21 cellular contexts compared by ENCODE assay signal in the genomic region with DNA sequence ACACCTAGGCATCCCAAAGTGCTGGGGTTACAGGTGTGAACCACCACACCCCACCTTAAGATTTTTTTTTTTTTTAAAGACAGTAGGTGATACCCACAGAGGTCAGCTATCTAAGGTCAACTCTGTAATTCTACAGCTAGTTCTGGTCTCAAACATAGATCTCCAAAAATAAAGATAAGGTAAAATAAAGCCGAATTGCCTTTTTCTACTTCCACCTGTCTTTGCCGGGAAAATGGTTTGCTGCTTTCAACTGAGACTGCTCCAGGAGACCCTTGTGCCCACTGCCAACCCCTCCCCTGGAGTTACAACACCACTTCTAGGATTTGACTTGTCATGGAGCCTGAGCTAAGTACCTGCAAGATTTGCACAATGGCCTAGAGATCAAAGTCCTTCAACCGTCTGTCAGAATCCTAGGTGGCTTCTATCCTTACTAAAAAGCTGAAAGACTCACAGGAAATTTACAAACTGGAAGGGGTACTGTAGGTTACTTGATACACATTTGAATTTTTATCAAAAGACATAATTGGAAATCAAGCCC. TPM values are rescaled to one million over a fixed set of nuclear protein-coding genes. Genes with fewer than 3 reads are reported as not detected.
DNase-seq lines count a peak whose midpoint lies in the region; ATAC-seq, FAIRE-seq and TF ChIP-seq lines count a peak whose summit lies in the region.
"Had no signal": no experiment of that assay in that cellular context is flagged by ENCODE, and none has a peak within 500 bp of the region (broad histone marks: within the 10 kb centered on the region; RNA-seq: fewer than 3 reads in every experiment).

No MANE protein-coding gene starts in this region.

- H3K9me3 Mint-ChIP-seq in WTC11, result no peaks in the 10 kb centered on the region
- H3K9me3 Mint-ChIP-seq in type B pancreatic cell, result no peaks in the 10 kb centered on the region
- H3K9me3 Mint-ChIP-seq: CD8-positive, alpha-beta T cell had no signal

- TF ChIP-seq RAD21 in SK-N-SH (IDR thresholded peaks at IDR 0.05; ENCODE audit: low read length) (no peak), HepG2 (CRISPR knock-in tag; IDR thresholded peaks at IDR 0.05) (no peak)

- H3K36me3 Mint-ChIP-seq in WTC11, result peaks cover 4% of the 10 kb centered on the region
- H3K36me3 Mint-ChIP-seq in type B pancreatic cell, result peaks cover 4% of the 10 kb centered on the region

- BruUV-seq in HepG2 (replicated peaks; lab: Mats Ljungman, UMichigan), result no TSS peak
- no TSS peak for BruUV-seq in PC-9 (replicated peaks; lab: Mats Ljungman, UMichigan)

- H3K4me3 ChIP-seq in SK-N-SH (ENCODE audit: low read depth in 2 of 2, low read length in 1 of 2) (no peak overlapping the region), HepG2 (replicated peaks in 1 of 3; ENCODE audit: insufficient read depth in 1 of 3, low read depth in 2 of 3, low read length in 3 of 3) (peak overlapping the region in 1 of 3 experiments; percentile 25; a peak in 1 of 6 replicates), PC-9 (no peak overlapping the region)

- TF ChIP-seq EP300 in SK-N-SH (IDR thresholded peaks at IDR 0.05; ENCODE audit: borderline replicate concordance in 1 of 2, low read depth in 1 of 2, low read length in 1 of 2), result no peak
- TF ChIP-seq EP300 in HepG2 (IDR thresholded peaks at IDR 0.05; ENCODE audit: low read depth in 2 of 2, low read length in 2 of 2), result peak; percentile 82 to 92; a peak in 3 of 4 replicates
- peak; percentile 86 for TF ChIP-seq EP300 in HepG2 (CRISPR knock-in tag; IDR thresholded peaks at IDR 0.05; ENCODE audit: borderline replicate concordance)

- peak; percentile 92 for FAIRE-seq in HepG2 (lab: Jason Lieb, UNC)
- FAIRE-seq: H54 had no signal

- H2AFZ ChIP-seq in SK-N-SH (ENCODE audit: low read depth) (0 out of 2 replicates have a peak overlapping the region, but pooled peaks have one; percentile 16), HepG2 (ENCODE audit: low read length) (no peak overlapping the region), PC-9 (no peak overlapping the region)

- H3K9ac ChIP-seq in SK-N-SH (no peak overlapping the region), HepG2 (ENCODE audit: insufficient read depth, low read depth, low read length) (no peak overlapping the region)

- no peaks in the 10 kb centered on the region for H3K27me3 ChIP-seq in SK-N-SH (ENCODE audit: insufficient read depth)
- no peaks in the 10 kb centered on the region; a peak in 1 of 5 replicates for H3K27me3 ChIP-seq in HepG2 (ENCODE audit: control insufficient read depth in 1 of 2, insufficient read depth in 2 of 2, low read length in 2 of 2)
- no peaks in the 10 kb centered on the region for H3K27me3 ChIP-seq in PC-9 (ENCODE audit: insufficient read depth, low read depth)

- H3K9me2 ChIP-seq in SK-N-SH, result no peaks in the 10 kb centered on the region
- no peaks in the 10 kb centered on the region for H3K9me2 ChIP-seq in PC-9 (ENCODE audit: insufficient read depth)

- CTCF ChIA-PET in SK-N-SH (lab: Yijun Ruan, JAX), result interaction anchor here (1.5 kb wide), 1 partner anchor 122 kb away, joined by 5 read pairs; no protein-coding TSS in a partner anchor
- CTCF ChIA-PET in WTC11 (lab: Charles Lee), result interaction anchor here (1.0 kb wide), 1 partner anchor 27 kb away, joined by 3 read pairs; no protein-coding TSS in a partner anchor
- CTCF ChIA-PET in HepG2 (lab: Yijun Ruan, JAX; ENCODE audit: low intra/inter-chr PET ratio, low total read pairs), result no interaction called here
- CTCF ChIA-PET in PC-9 (lab: Charles Lee), result no interaction called here

- no peaks in the 10 kb centered on the region for H3K36me3 ChIP-seq in SK-N-SH (replicated peaks in 1 of 2; ENCODE audit: control insufficient read depth in 1 of 2, insufficient read depth in 2 of 2, low read length in 1 of 2)
- no peaks in the 10 kb centered on the region for H3K36me3 ChIP-seq in HepG2 (replicated peaks in 1 of 2; ENCODE audit: control insufficient read depth in 1 of 2, insufficient read depth in 2 of 2, low read length in 2 of 2)
- no peaks in the 10 kb centered on the region for H3K36me3 ChIP-seq in PC-9 (ENCODE audit: low read depth)

- H3K4me1 Mint-ChIP-seq in WTC11 (peaks cover 3% of the 10 kb centered on the region), type B pancreatic cell (ENCODE audit: unreplicated experiment) (peaks cover 10% of the 10 kb centered on the region)

- H3K9me3 ChIP-seq in SK-N-SH (no peaks in the 10 kb centered on the region), HepG2 (ENCODE audit: low read length) (no peaks in the 10 kb centered on the region), PC-9 (ENCODE audit: insufficient read depth, low read depth) (no peaks in the 10 kb centered on the region)

- ATAC-seq in SK-N-SH treated with all-trans-retinoic acid at 6 μM for 48 hours, result no peak
- no peak for ATAC-seq in WTC11
- ATAC-seq in HepG2, result no peak
- ATAC-seq in HG02763 (IDR thresholded peaks at IDR 0.05; ENCODE audit: unreplicated experiment), result no peak
- ATAC-seq: CD8-positive, alpha-beta T cell; Panc1 had no signal

- no peak for DNase-seq in SK-N-SH
- no peak for DNase-seq in WTC11 (ENCODE audit: low spot score)
- peak; percentile 91 for DNase-seq in HepG2 (ENCODE audit: low spot score)
- no peak for DNase-seq in type B pancreatic cell (ENCODE audit: extremely low spot score, unreplicated experiment)
- DNase-seq in NCI-H146 treated with DMSO at 0.1 percent for 48 hours (lab: John Stamatoyannopoulos, UW; ENCODE audit: unreplicated experiment), result no peak
- DNase-seq in PC-9, result no peak
- DNase-seq: AML-193; C1 segment of cervical spinal cord; CD8-positive, alpha-beta T cell; EL; GF-D8; Kasumi-1; NCI-H187; NCI-H446 treated with DMSO at 0.1 percent for 48 hours; NCI-H774; NK-92 treated with Interleukin-12 subunit alpha and Interleukin-12 subunit beta, amount 100 ng/mL, for 24 hours had no signal

- in situ Hi-C loops in HepG2 (cut with HindIII; ENCODE audit: extremely low pct_ligation_motif_present, low pct_unique_long_range_greater_than_20kb), result loop anchor here (10.0 kb wide), 2 partner anchors 120 to 300 kb away; a partner anchor contains a TSS

- TF ChIP-seq POLR2A in HepG2 (IDR thresholded peaks at IDR 0.05; ENCODE audit: insufficient read depth in 1 of 2, low read depth in 2 of 2, low read length in 2 of 2), result peak in 1 of 2 experiments; percentile 41; a peak in 1 of 4 replicates

- H4K20me1 ChIP-seq in SK-N-SH (ENCODE audit: insufficient read depth) (no peaks in the 10 kb centered on the region), HepG2 (ENCODE audit: insufficient read depth, low read length) (no peaks in the 10 kb centered on the region), PC-9 (ENCODE audit: insufficient read depth) (no peaks in the 10 kb centered on the region)

- WGBS in SK-N-SH (ENCODE audit: low lambda C conversion rate), result 68% methylated on average over 3 of the region's 3 CpGs
- 3% methylated on average over 3 of the region's 3 CpGs for WGBS in HepG2 (ENCODE audit: low lambda C conversion rate)

- no peak overlapping the region for H3K4me3 Mint-ChIP-seq in WTC11
- no peak overlapping the region for H3K4me3 Mint-ChIP-seq in type B pancreatic cell
- H3K4me3 Mint-ChIP-seq: CD8-positive, alpha-beta T cell had no signal

- H3K27ac ChIP-seq in SK-N-SH (ENCODE audit: low read depth in 2 of 2, low read length in 1 of 2), result no peak overlapping the region
- peak overlapping the region; percentile 63 for H3K27ac ChIP-seq in HepG2 (ENCODE audit: extremely low read length, insufficient read depth, low read length)
- no peak overlapping the region for H3K27ac ChIP-seq in PC-9
- H3K27ac ChIP-seq: HL-60 had no signal

- H3K4me2 ChIP-seq in SK-N-SH (no peak overlapping the region), HepG2 (ENCODE audit: low read depth, low read length) (peak overlapping the region; percentile 63), PC-9 (no peak overlapping the region)

- TF ChIP-seq CTCF in SK-N-SH (IDR thresholded peaks at IDR 0.05) (no peak), WTC11 (IDR thresholded peaks at IDR 0.05) (no peak), HepG2 (CRISPR knock-in tag; IDR thresholded peaks at IDR 0.05) (no peak), type B pancreatic cell (conservative IDR thresholded peaks at IDR 0.05) (no peak), PC-9 (conservative IDR thresholded peaks at IDR 0.05) (no peak)

- H3K79me2 ChIP-seq in SK-N-SH (ENCODE audit: insufficient read depth) (peaks cover 3% of the 10 kb centered on the region; the same call in 1 of the 2 replicates), HepG2 (ENCODE audit: insufficient read depth, low read length) (peaks cover 4% of the 10 kb centered on the region), PC-9 (ENCODE audit: low read depth) (peaks cover 3% of the 10 kb centered on the region)

- no peaks in the 10 kb centered on the region; a peak in 2 of 4 replicates for H3K4me1 ChIP-seq in SK-N-SH (ENCODE audit: control insufficient read depth in 1 of 2, insufficient read depth in 2 of 2, low read depth in 1 of 2, low read length in 1 of 2)
- peaks cover 57% of the 10 kb centered on the region for H3K4me1 ChIP-seq in HepG2 (ENCODE audit: insufficient read depth, low read length)
- peaks cover 17% of the 10 kb centered on the region for H3K4me1 ChIP-seq in PC-9 (replicated peaks; ENCODE audit: insufficient read depth)

- POLR2A ChIA-PET in SK-N-SH (lab: Yijun Ruan, JAX), result no interaction called here
- POLR2A ChIA-PET in WTC11 (lab: Charles Lee), result no interaction called here
- POLR2A ChIA-PET in HepG2 (lab: Yijun Ruan, JAX), result interaction anchor here (0.9 to 4.2 kb wide), 5 partner anchors 13 to 50 kb away, joined by 4 to 44 read pairs (median 5); a partner anchor contains a TSS
- POLR2A ChIA-PET in PC-9 (lab: Charles Lee; ENCODE audit: unreplicated experiment), result no interaction called here

- intact Hi-C loops in HepG2 (cut with micrococcal nuclease; ENCODE audit: unreplicated experiment), result no loop called here
- intact Hi-C loops in PC-9 (cut with micrococcal nuclease; ENCODE audit: unreplicated experiment), result loop anchor here (10.0 kb wide), 1 partner anchor 120 kb away; a partner anchor contains a TSS

- H3F3A ChIP-seq in SK-N-SH (replicated peaks; ENCODE audit: insufficient read depth) (peaks cover 5% of the 10 kb centered on the region), PC-9 (ENCODE audit: insufficient read depth, low read depth) (peaks cover 8% of the 10 kb centered on the region)

- peaks cover 3% of the 10 kb centered on the region; the same call in 1 of the 2 replicates for H3K27me3 Mint-ChIP-seq in WTC11 (ENCODE audit: low read depth)
- peaks cover 7% of the 10 kb centered on the region for H3K27me3 Mint-ChIP-seq in type B pancreatic cell

- H3K27ac Mint-ChIP-seq in WTC11, result no peak overlapping the region
- peak overlapping the region; percentile 40 for H3K27ac Mint-ChIP-seq in type B pancreatic cell
- H3K27ac Mint-ChIP-seq: CD8-positive, alpha-beta T cell had no signal

RNA-seq across cellular contexts. Expression of a gene that starts 4.7 kb away (rescaled TPM):
- polyA plus RNA-seq in SK-N-SH (2012; rRNA removed) (77.8 and 90.3 TPM in 2 replicates), HepG2 (2011; rRNA removed) (232 and 248 TPM in 2 replicates)
- polyA plus RNA-seq in SK-N-SH (2012; cell fraction: cytosol; rRNA removed), result 50.2 and 67.3 TPM in 2 replicates
- 71.2 and 172 TPM in 2 replicates for polyA plus RNA-seq in SK-N-SH (2012; cell fraction: nucleus; rRNA removed)
- total RNA-seq in WTC11 (2021) (278 to 314 TPM (median 283 TPM) in 3 replicates), HepG2 (2016; rRNA removed; fragmentation: Illumina TruSeq; extraction: Trizol) (188 and 399 TPM in 2 replicates), type B pancreatic cell (ENCODE audit: low replicate concordance) (216 and 242 TPM in 2 replicates), PC-9 (2021) (141 and 233 TPM in 2 replicates)
- total RNA-seq in HepG2 (2016; cell fraction: cytosol; rRNA removed; fragmentation: Illumina TruSeq; extraction: Trizol; ENCODE audit: low read depth), result 51.8 and 55.4 TPM in 2 replicates
- 188 and 419 TPM in 2 replicates for total RNA-seq in HepG2 (2016; cell fraction: insoluble cytoplasmic fraction; rRNA removed; fragmentation: Illumina TruSeq; extraction: Trizol)
- 139 and 146 TPM in 2 replicates for total RNA-seq in HepG2 (2016; cell fraction: membrane; rRNA removed; fragmentation: Illumina TruSeq; extraction: Trizol)
- total RNA-seq in HepG2 (2016; cell fraction: nucleus; rRNA removed; fragmentation: Illumina TruSeq; extraction: Trizol), result 205 and 251 TPM in 2 replicates
- 187 and 226 TPM in 2 replicates for polyA plus RNA-seq in HepG2 (2011; cell fraction: cytosol; rRNA removed)
- 193 and 225 TPM in 2 replicates for polyA plus RNA-seq in HepG2 (2011; cell fraction: nucleus; rRNA removed)
- 169 and 183 TPM in 2 replicates for polyA plus RNA-seq in HepG2 (2012)
- 35.0 and 38.2 TPM in 2 replicates for polyA plus RNA-seq in HepG2 (2016; cell fraction: cytosol; fragmentation: Illumina TruSeq; extraction: Trizol; ENCODE audit: low read depth)
- polyA plus RNA-seq in HepG2 (2016; cell fraction: insoluble cytoplasmic fraction; fragmentation: Illumina TruSeq; extraction: Trizol; ENCODE audit: low read depth), result 373 and 400 TPM in 2 replicates
- polyA plus RNA-seq in HepG2 (2016; cell fraction: membrane; fragmentation: Illumina TruSeq; extraction: Trizol; ENCODE audit: low read depth), result 61.4 and 81.8 TPM in 2 replicates
- polyA plus RNA-seq in HepG2 (2016; cell fraction: nucleus; fragmentation: Illumina TruSeq; extraction: Trizol; ENCODE audit: insufficient read depth, low read depth), result 268 and 286 TPM in 2 replicates
- 953 and 1,029 TPM in 2 replicates for polyA minus RNA-seq in HepG2 (2011; rRNA and poly(A)+ RNA removed; ENCODE audit: low replicate concordance)
- polyA minus RNA-seq in HepG2 (2011; cell fraction: cytosol; rRNA and poly(A)+ RNA removed), result 281 and 285 TPM in 2 replicates
- polyA minus RNA-seq in HepG2 (2011; cell fraction: nucleus; rRNA and poly(A)+ RNA removed), result 378 and 429 TPM in 2 replicates

RNA-seq across cellular contexts. Expression of a gene that starts 50.2 kb away (rescaled TPM):
- polyA plus RNA-seq in SK-N-SH (2012; rRNA removed), result 14.1 and 19.3 TPM in 2 replicates
- 4.9 and 8.0 TPM in 2 replicates for polyA plus RNA-seq in SK-N-SH (2012; cell fraction: cytosol; rRNA removed)
- polyA plus RNA-seq in SK-N-SH (2012; cell fraction: nucleus; rRNA removed), result 35.8 and 39.9 TPM in 2 replicates
- total RNA-seq in WTC11 (2021), result 20.6 to 23.1 TPM (median 22.9 TPM) in 3 replicates
- total RNA-seq in HepG2 (2016; rRNA removed; fragmentation: Illumina TruSeq; extraction: Trizol), result 6.2 and 14.1 TPM in 2 replicates
- total RNA-seq in HepG2 (2016; cell fraction: cytosol; rRNA removed; fragmentation: Illumina TruSeq; extraction: Trizol; ENCODE audit: low read depth), result 4.6 and 5.0 TPM in 2 replicates
- 5.2 and 14.1 TPM in 2 replicates for total RNA-seq in HepG2 (2016; cell fraction: insoluble cytoplasmic fraction; rRNA removed; fragmentation: Illumina TruSeq; extraction: Trizol)
- 5.8 and 6.5 TPM in 2 replicates for total RNA-seq in HepG2 (2016; cell fraction: membrane; rRNA removed; fragmentation: Illumina TruSeq; extraction: Trizol)
- 27.7 and 28.1 TPM in 2 replicates for total RNA-seq in HepG2 (2016; cell fraction: nucleus; rRNA removed; fragmentation: Illumina TruSeq; extraction: Trizol)
- polyA plus RNA-seq in HepG2 (2011; rRNA removed), result 13.2 and 17.0 TPM in 2 replicates
- 9.7 and 10.5 TPM in 2 replicates for polyA plus RNA-seq in HepG2 (2011; cell fraction: cytosol; rRNA removed)
- polyA plus RNA-seq in HepG2 (2011; cell fraction: nucleus; rRNA removed), result 26.4 and 29.4 TPM in 2 replicates
- polyA plus RNA-seq in HepG2 (2012), result 7.1 and 10.6 TPM in 2 replicates
- 1.0 and 1.3 TPM in 2 replicates for polyA plus RNA-seq in HepG2 (2016; cell fraction: cytosol; fragmentation: Illumina TruSeq; extraction: Trizol; ENCODE audit: low read depth)
- 5.1 and 5.6 TPM in 2 replicates for polyA plus RNA-seq in HepG2 (2016; cell fraction: insoluble cytoplasmic fraction; fragmentation: Illumina TruSeq; extraction: Trizol; ENCODE audit: low read depth)
- polyA plus RNA-seq in HepG2 (2016; cell fraction: membrane; fragmentation: Illumina TruSeq; extraction: Trizol; ENCODE audit: low read depth), result 2.3 and 3.2 TPM in 2 replicates
- 32.4 and 36.5 TPM in 2 replicates for polyA plus RNA-seq in HepG2 (2016; cell fraction: nucleus; fragmentation: Illumina TruSeq; extraction: Trizol; ENCODE audit: insufficient read depth, low read depth)
- 42.7 and 51.0 TPM in 2 replicates for polyA minus RNA-seq in HepG2 (2011; rRNA and poly(A)+ RNA removed; ENCODE audit: low replicate concordance)
- polyA minus RNA-seq in HepG2 (2011; cell fraction: cytosol; rRNA and poly(A)+ RNA removed), result 8.7 and 12.4 TPM in 2 replicates
- polyA minus RNA-seq in HepG2 (2011; cell fraction: nucleus; rRNA and poly(A)+ RNA removed), result 30.5 and 35.6 TPM in 2 replicates
- 28.1 and 31.6 TPM in 2 replicates for total RNA-seq in type B pancreatic cell (ENCODE audit: low replicate concordance)
- total RNA-seq in PC-9 (2021), result 17.2 and 18.6 TPM in 2 replicates

Comparison
In these comparisons a context has a peak if more than half of its experiments do, and no peak if none do; other contexts are left out.
1. CTCF ChIA-PET loops: an anchor here in SK-N-SH (1.5 kb wide) and WTC11 (1.0 kb wide); none called in HepG2 and PC-9.